Comparison of ENCODE assay signal across 23 cellular contexts in the genomic region with DNA sequence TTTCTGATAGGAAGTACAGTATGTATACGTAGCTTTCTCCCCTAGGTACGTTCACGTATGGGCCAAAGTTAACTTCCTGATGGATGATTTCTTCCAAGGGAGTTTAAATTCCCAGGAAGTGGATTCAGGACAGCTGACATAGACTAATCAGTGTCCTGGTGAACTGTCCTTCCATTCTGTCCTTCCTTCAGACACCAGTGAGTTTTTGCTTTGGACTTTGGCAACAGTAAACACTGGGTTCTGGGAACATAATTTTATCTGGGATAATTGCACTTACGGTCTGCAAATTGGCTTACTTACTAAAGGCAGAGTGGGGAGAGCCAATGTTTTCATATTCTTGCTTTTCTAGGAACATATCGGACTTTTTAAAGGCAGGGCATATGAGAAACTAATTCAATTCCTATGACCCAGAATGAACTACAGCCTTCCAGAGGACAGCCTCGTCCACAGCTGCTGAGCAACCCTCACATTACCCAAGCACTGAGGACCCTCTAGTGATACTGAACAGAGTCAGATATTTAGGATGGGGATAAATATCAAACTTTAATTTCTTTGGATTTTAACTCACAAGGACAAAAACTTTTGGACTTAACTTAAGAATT.
"Had no signal": no experiment of that assay in that cellular context is flagged by ENCODE, and none has a peak within 500 bp of the region (broad histone marks: within the 10 kb centered on the region; RNA-seq: fewer than 3 reads in every experiment).

No MANE protein-coding gene starts in this region.

- DNase-seq: activated B cell treated with CpG ODN at 0.5 μM for 24 hours; activated CD4-positive, alpha-beta T cell treated with anti-CD3 and anti-CD28 coated beads for 1 hour; activated CD4-positive, alpha-beta T cell treated with anti-CD3 and anti-CD28 coated beads, Interleukin-2, amount 50 U/mL, for 48 hours; activated CD8-positive, alpha-beta memory T cell treated with anti-CD3 and anti-CD28 coated beads, Interleukin-2, amount 10 ng/mL, durations not matched to agents 7 days and 5 days; activated effector memory CD4-positive, alpha-beta T cell treated with Interleukin-2 at 50 U/mL for 16 hours; activated naive CD4-positive, alpha-beta T cell; activated T-cell treated with anti-CD3 and anti-CD28 coated beads, Interleukin-2, amount 50 U/mL, for 24 hours; body of pancreas; KG1; NCI-H1092; NCI-H1417; NCI-H1694 treated with DMSO at 0.1 percent for 48 hours; NCI-H2029 treated with DMSO at 0.1 percent for 48 hours; NCI-H345; NCI-H510A; NCI-H69; Peyer's patch; SHP77 treated with DMSO at 0.1 percent for 48 hours; T-cell; T-helper 2 cell; T1000 had no signal

- ATAC-seq: activated CD8-positive, alpha-beta memory T cell treated with anti-CD3 and anti-CD28 coated beads, Interleukin-2, amount 10 ng/mL, durations not matched to agents 7 days and 5 days; body of pancreas; T-cell had no signal

- H3K4me3 ChIP-seq: ascending aorta, body of pancreas, Peyer's patch had no signal

- H3K36me3 ChIP-seq: ascending aorta, Peyer's patch had no signal

- H3K9me3 ChIP-seq: ascending aorta, body of pancreas, Peyer's patch had no signal

- H3K27ac ChIP-seq: ascending aorta, body of pancreas, Peyer's patch, RWPE1 had no signal

- H3K27me3 ChIP-seq: ascending aorta, body of pancreas, Peyer's patch had no signal

- H3K4me1 ChIP-seq: ascending aorta, body of pancreas, Peyer's patch had no signal
